ENCODE assay signal across 18 cellular contexts in the genomic region with DNA sequence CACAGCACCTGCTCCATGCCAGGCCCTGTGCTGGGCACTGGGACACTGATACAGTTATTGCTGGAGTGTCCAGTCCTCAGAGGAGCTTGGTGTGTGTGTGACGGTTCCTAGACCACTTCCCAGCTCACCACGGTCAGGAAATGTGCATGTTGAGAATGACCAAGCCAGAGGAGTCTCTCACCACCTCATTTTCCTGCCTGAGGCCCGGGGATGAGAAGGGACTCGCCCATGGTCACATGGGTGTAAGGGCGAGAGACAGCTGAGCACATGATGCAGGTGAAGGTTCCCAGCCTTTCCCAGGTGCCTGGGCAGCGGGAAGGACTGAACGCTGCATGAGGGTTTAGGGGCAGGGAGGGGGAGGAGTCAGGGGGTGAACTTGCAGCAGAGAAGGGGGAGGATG.
"Had no signal": no experiment of that assay in that cellular context is flagged by ENCODE, and none has a peak within 500 bp of the region (broad histone marks: within the 10 kb centered on the region; RNA-seq: fewer than 3 reads in every experiment).

No MANE protein-coding gene starts in this region.

- ATAC-seq: activated T-cell treated with anti-CD3 and anti-CD28 coated beads, Interleukin-2, amount 50 U/mL, for 4 hours; gastroesophageal sphincter had no signal

- H3K4me3 ChIP-seq: gastroesophageal sphincter, left ventricle myocardium inferior, thoracic aorta, upper lobe of left lung had no signal

- H3K9me3 Mint-ChIP-seq: activated naive CD4-positive, alpha-beta T cell treated with anti-CD3 and anti-CD28 coated beads, Interleukin-2, amount 10 ng/mL, durations not matched to agents 7 days and 5 days; activated T-cell treated with anti-CD3 and anti-CD28 coated beads, Interleukin-2, amount 50 U/mL, for 4 hours; activated T-helper 2 cell treated with anti-CD3 and anti-CD28 coated beads, Interferon-gamma antibody, Interleukin-2, Interleukin-4, amounts not matched to agents 10 μg/mL and 5 μg/mL and 100 μg/mL, durations not matched to agents 14 hours and 24 hours and 36 hours had no signal

- H3K4me3 Mint-ChIP-seq: activated naive CD4-positive, alpha-beta T cell treated with anti-CD3 and anti-CD28 coated beads, Interleukin-2, amount 10 ng/mL, durations not matched to agents 7 days and 5 days; activated T-cell treated with anti-CD3 and anti-CD28 coated beads, Interleukin-2, amount 50 U/mL, for 4 hours had no signal

- DNase-seq: activated CD4-positive, alpha-beta T cell treated with anti-CD3 and anti-CD28 coated beads for 1 hour; activated naive CD4-positive, alpha-beta T cell treated with anti-CD3 and anti-CD28 coated beads, Interleukin-2, amount 10 ng/mL, durations not matched to agents 7 days and 5 days; activated T-cell treated with anti-CD3 and anti-CD28 coated beads, Interleukin-2, amount 50 U/mL, for 4 hours; amygdala; hypothalamus; left ventricle myocardium inferior; midbrain; occipital lobe; stimulated activated CD4-positive, alpha-beta T cell treated with anti-CD3 and anti-CD28 coated beads, Interleukin-4, amount 100 ng/mL, for 24 hours; stimulated activated naive CD4-positive, alpha-beta T cell treated with Interleukin-2 at 50 U/mL for 16 hours; T-helper 1 cell; WERI-Rb-1 had no signal

- H3K27ac Mint-ChIP-seq: activated naive CD4-positive, alpha-beta T cell treated with anti-CD3 and anti-CD28 coated beads, Interleukin-2, amount 10 ng/mL, durations not matched to agents 7 days and 5 days; activated T-helper 2 cell treated with anti-CD3 and anti-CD28 coated beads, Interferon-gamma antibody, Interleukin-2, Interleukin-4, amounts not matched to agents 10 μg/mL and 5 μg/mL and 100 μg/mL, durations not matched to agents 14 hours and 24 hours and 36 hours had no signal

- H3K27ac ChIP-seq: epithelial cell of prostate, gastroesophageal sphincter, left ventricle myocardium inferior, thoracic aorta, upper lobe of left lung, WERI-Rb-1 had no signal

- H3K27me3 ChIP-seq: gastroesophageal sphincter, upper lobe of left lung had no signal

- H3K36me3 Mint-ChIP-seq: activated naive CD4-positive, alpha-beta T cell treated with anti-CD3 and anti-CD28 coated beads, Interleukin-2, amount 10 ng/mL, durations not matched to agents 7 days and 5 days had no signal

- FAIRE-seq: TTC549 had no signal

- H3K36me3 ChIP-seq: gastroesophageal sphincter, left ventricle myocardium inferior, thoracic aorta, upper lobe of left lung, WERI-Rb-1 had no signal

- H3K9me3 ChIP-seq: gastroesophageal sphincter, left ventricle myocardium inferior, thoracic aorta, upper lobe of left lung had no signal
